ENCODE assay signal across 17 cellular contexts in genomic region chr10:12474727-12475414, GRCh38.
DNase-seq lines count a peak whose midpoint lies in the region; ATAC-seq, FAIRE-seq and TF ChIP-seq lines count a peak whose summit lies in the region.
"Had no signal": no experiment of that assay in that cellular context is flagged by ENCODE, and none has a peak within 500 bp of the region (broad histone marks: within the 10 kb centered on the region; RNA-seq: fewer than 3 reads in every experiment).

No MANE protein-coding gene starts in this region.

- CTCF ChIA-PET in A549 (lab: Yijun Ruan, JAX): interaction anchor here (0.6 to 0.7 kb wide), 3 partner anchors 9 to 213 kb away, joined by 3 to 4 read pairs (median 3); no protein-coding TSS in a partner anchor

- TF ChIP-seq CTCF in A549 (IDR thresholded peaks at IDR 0.05) (no peak), endothelial cell (IDR thresholded peaks at IDR 0.05; ENCODE audit: unreplicated experiment) (no peak), type B pancreatic cell (conservative IDR thresholded peaks at IDR 0.05) (no peak)

- POLR2A ChIA-PET in A549 (lab: Yijun Ruan, JAX): interaction anchor here (0.7 kb wide), 1 partner anchor 40 kb away, joined by 5 read pairs; no protein-coding TSS in a partner anchor

- H3K9me3 Mint-ChIP-seq in naive B cell (peaks cover 0 to 4% (median 0%) of the 10 kb centered on the region in 7 donors), endothelial cell (ENCODE audit: unreplicated experiment) (no peaks in the 10 kb centered on the region), type B pancreatic cell (peaks cover 4% of the 10 kb centered on the region)
- H3K9me3 Mint-ChIP-seq: CD8-positive, alpha-beta T cell had no signal

- H3K4me1 ChIP-seq in A549: peaks cover 3% of the 10 kb centered on the region; the same call in 2 of the 3 replicates
- H3K4me1 ChIP-seq: BE2C, Caco-2 had no signal

- TF ChIP-seq EP300 in A549 (IDR thresholded peaks at IDR 0.05): no peak
- TF ChIP-seq EP300 in Ishikawa (IDR thresholded peaks at IDR 0.05; ENCODE audit: borderline replicate concordance): no peak

- H3K9me3 ChIP-seq in A549: no peaks in the 10 kb centered on the region
- H3K9me3 ChIP-seq: BE2C, Caco-2 had no signal

- no peak for TF ChIP-seq POLR2A in A549 (IDR thresholded peaks at IDR 0.05; ENCODE audit: low read length)
- TF ChIP-seq POLR2A in GM12891 (IDR thresholded peaks at IDR 0.05; ENCODE audit: low read depth, low read length): no peak

- H3K4me3 Mint-ChIP-seq in naive B cell (no peak overlapping the region), endothelial cell (ENCODE audit: unreplicated experiment) (no peak overlapping the region), type B pancreatic cell (no peak overlapping the region)
- H3K4me3 Mint-ChIP-seq: CD8-positive, alpha-beta T cell had no signal

- H3K4me1 Mint-ChIP-seq in naive B cell (peaks cover 62 to 83% (median 80%) of the 10 kb centered on the region in 3 donors), endothelial cell (ENCODE audit: unreplicated experiment) (peaks cover 34% of the 10 kb centered on the region), type B pancreatic cell (ENCODE audit: unreplicated experiment) (peaks cover 5% of the 10 kb centered on the region)

- FAIRE-seq in A549 (lab: Jason Lieb, UNC) (no peak), GM12891 (lab: Jason Lieb, UNC) (peak; percentile 13)
- FAIRE-seq: A204.1 had no signal

- DNase-seq in A549 (ENCODE audit: low read depth in 1 of 2, low spot score in 1 of 2) (no peak), GM12891 (ENCODE audit: insufficient read length, low spot score) (no peak), naive B cell (no peak), endothelial cell (ENCODE audit: low spot score) (no peak), type B pancreatic cell (ENCODE audit: extremely low spot score, unreplicated experiment) (no peak)
- DNase-seq in stimulated activated CD4-positive, alpha-beta T cell treated with anti-CD3 and anti-CD28 coated beads, Interleukin-4, amount 100 ng/mL, for 24 hours: no peak
- DNase-seq: BE2C; Caco-2; CD8-positive, alpha-beta T cell; DND-41; GDM1; GM23248; H7; KBM-7 had no signal

- no peak for TF ChIP-seq RAD21 in A549 (conservative IDR thresholded peaks at IDR 0.05 in 1 of 2, IDR thresholded peaks at IDR 0.05 in 1 of 2)
- TF ChIP-seq RAD21 in Ishikawa (IDR thresholded peaks at IDR 0.05; ENCODE audit: low read depth): no peak

- H3K27ac ChIP-seq in A549: no peak overlapping the region
- H3K27ac ChIP-seq: C4-2B, GM23248 had no signal

- no peak overlapping the region for H3K4me3 ChIP-seq in A549
- H3K4me3 ChIP-seq: GM23248 had no signal

- H3K27ac Mint-ChIP-seq in naive B cell: peak overlapping the region in 5 of 6 donors; percentile 19 to 61 (median 39)
- no peak overlapping the region for H3K27ac Mint-ChIP-seq in endothelial cell (ENCODE audit: unreplicated experiment)
- no peak overlapping the region for H3K27ac Mint-ChIP-seq in type B pancreatic cell
- H3K27ac Mint-ChIP-seq: CD8-positive, alpha-beta T cell had no signal

- ATAC-seq in A549 (no peak), naive B cell (ENCODE audit: low read depth in 2 of 2) (no peak)
- ATAC-seq: CD8-positive, alpha-beta T cell had no signal

- no peak overlapping the region for H3K4me2 ChIP-seq in A549

- H3K36me3 Mint-ChIP-seq in naive B cell (peaks cover 8 to 15% of the 10 kb centered on the region in 2 donors), endothelial cell (ENCODE audit: low read depth, unreplicated experiment) (peaks cover 4% of the 10 kb centered on the region), type B pancreatic cell (no peaks in the 10 kb centered on the region)

- no peaks in the 10 kb centered on the region for H3K27me3 Mint-ChIP-seq in naive B cell
- peaks cover 5% of the 10 kb centered on the region for H3K27me3 Mint-ChIP-seq in endothelial cell (ENCODE audit: unreplicated experiment)
- H3K27me3 Mint-ChIP-seq in type B pancreatic cell: no peaks in the 10 kb centered on the region

- whole genome bisulfite sequencing in A549 (ENCODE audit: missing lambda C conversion rate): 86% methylated on average over 8 of the region's 8 CpGs

TF ChIP-seq in A549, 52 proteins besides CTCF, POLR2A, EP300 and RAD21:
- no peak for TF ChIP-seq CHD2 (IDR thresholded peaks at IDR 0.05; ENCODE audit: low read length, partially characterized antibody)
- peak; percentile 92 to 94 for TF ChIP-seq CEBPB (IDR thresholded peaks at IDR 0.05)

TF ChIP-seq in GM12891, 5 proteins besides CTCF, POLR2A, EP300 and RAD21:
- TF ChIP-seq TAF1 (IDR thresholded peaks at IDR 0.05; ENCODE audit: low read depth, low read length) (no peak), PAX5 (IDR thresholded peaks at IDR 0.05; ENCODE audit: insufficient read depth, low read length, severe bottlenecking) (no peak), SPI1 (IDR thresholded peaks at IDR 0.05; ENCODE audit: low read depth, low read length) (no peak), POU2F2 (IDR thresholded peaks at IDR 0.05; ENCODE audit: low read depth, low read length) (no peak), POLR2AphosphoS5 (IDR thresholded peaks at IDR 0.05; ENCODE audit: low read depth, low read length) (no peak)

TF ChIP-seq in Ishikawa, 13 proteins besides CTCF, POLR2A, EP300 and RAD21:
- TF ChIP-seq CREB1 (IDR thresholded peaks at IDR 0.05; ENCODE audit: low read depth): no peak
- TF ChIP-seq CEBPB (IDR thresholded peaks at IDR 0.05): peak; percentile 91

Comparison
In these comparisons a context has a peak if more than half of its experiments do, and no peak if none do; other contexts are left out.
1. H3K27ac Mint-ChIP-seq: peak in naive B cell (5 of 6); none in endothelial cell (single experiment) and type B pancreatic cell (single experiment).